9 cellular contexts compared by ENCODE assay signal in the genomic region with DNA sequence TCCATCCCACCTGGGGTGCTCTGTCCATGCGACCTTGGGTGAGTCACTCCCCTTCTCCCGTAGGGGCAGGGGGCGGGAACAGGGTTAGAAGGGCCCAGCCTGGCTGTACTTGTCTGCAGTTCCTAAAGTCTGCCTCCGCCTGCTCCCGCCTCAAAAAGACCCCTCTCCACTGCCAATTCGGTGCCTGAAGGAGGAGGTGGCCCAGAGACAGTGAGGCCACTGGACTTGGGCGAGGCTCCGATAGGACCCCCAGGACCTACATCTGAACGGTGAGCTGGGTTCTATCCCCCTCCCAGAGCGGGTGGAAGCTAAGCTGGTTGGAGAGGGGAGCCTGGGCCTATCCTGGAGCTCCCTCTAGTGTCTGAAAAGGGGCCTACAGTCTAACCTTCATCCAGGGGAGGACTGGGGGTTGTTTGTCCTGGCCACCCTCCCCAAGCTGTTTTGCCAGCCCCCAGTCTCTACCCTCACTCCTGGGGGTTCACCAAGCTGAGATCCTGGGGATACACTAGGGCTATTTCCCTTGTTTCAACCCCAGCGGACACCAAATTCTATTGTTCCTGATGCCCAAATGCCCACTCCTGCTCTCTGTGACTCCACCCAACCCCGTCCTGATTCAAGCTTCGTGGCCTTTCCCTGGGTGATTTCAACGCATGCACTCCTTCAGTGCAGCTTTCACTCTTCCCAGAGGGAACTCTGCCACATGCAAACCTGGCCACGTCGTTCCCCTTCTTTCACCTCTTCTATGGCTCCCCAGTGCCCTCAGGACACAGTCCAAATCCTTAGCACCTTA. TPM values are rescaled to one million over a fixed set of nuclear protein-coding genes. Genes with fewer than 3 reads are reported as not detected.
DNase-seq lines count a peak whose midpoint lies in the region; TF ChIP-seq lines count a peak whose summit lies in the region.
"Had no signal": no experiment of that assay in that cellular context is flagged by ENCODE, and none has a peak within 500 bp of the region (broad histone marks: within the 10 kb centered on the region; RNA-seq: fewer than 3 reads in every experiment).

No MANE protein-coding gene starts in this region.

- POLR2A ChIA-PET in OCI-LY7 (lab: Charles Lee) = interaction anchor here (0.6 to 1.1 kb wide), 6 partner anchors 10 to 257 kb away, joined by 3 to 5 read pairs (median 3); no protein-coding TSS in a partner anchor

- H2AFZ ChIP-seq in OCI-LY7 (ENCODE audit: low read length) (no peak overlapping the region; the same call in 1 of the 2 replicates), neural progenitor cell (replicated peaks) (peak overlapping the region; percentile 76)

- H3K9me3 ChIP-seq in OCI-LY7 (ENCODE audit: low read length) (no peaks in the 10 kb centered on the region; the same call in 1 of the 2 replicates), esophagus muscularis mucosa (no peaks in the 10 kb centered on the region), neural progenitor cell (ENCODE audit: low read depth) (no peaks in the 10 kb centered on the region), tibial artery (no peaks in the 10 kb centered on the region)

- TF ChIP-seq EP300 in esophagus muscularis mucosa (IDR thresholded peaks at IDR 0.05) = no peak

- peak overlapping the region; percentile 42 for H3K4me2 ChIP-seq in OCI-LY7 (ENCODE audit: low read length)
- peak overlapping the region; percentile 44 for H3K4me2 ChIP-seq in neural progenitor cell

- peaks cover 36% of the 10 kb centered on the region for H3F3A ChIP-seq in neural progenitor cell (ENCODE audit: low read depth)

- H3K36me3 ChIP-seq in OCI-LY7 (ENCODE audit: insufficient read depth, low read length) (no peaks in the 10 kb centered on the region), esophagus muscularis mucosa (no peaks in the 10 kb centered on the region), neural progenitor cell (no peaks in the 10 kb centered on the region), tibial artery (no peaks in the 10 kb centered on the region)

- H3K4me1 ChIP-seq in OCI-LY7 (ENCODE audit: insufficient read depth, low read length, poor library complexity, severe bottlenecking) = peaks cover 50% of the 10 kb centered on the region
- H3K4me1 ChIP-seq in esophagus muscularis mucosa = peaks cover 6 to 27% (median 24%) of the 10 kb centered on the region in 4 donors
- no peaks in the 10 kb centered on the region for H3K4me1 ChIP-seq in neural progenitor cell
- peaks cover 0 to 11% (median 5%) of the 10 kb centered on the region in 4 donors for H3K4me1 ChIP-seq in tibial artery

- no peaks in the 10 kb centered on the region for H3K9me3 Mint-ChIP-seq in neural progenitor cell

- intact Hi-C loops in OCI-LY7 (cut with micrococcal nuclease; ENCODE audit: unreplicated experiment) (loop anchor here (1.0 to 10.0 kb wide), 4 partner anchors 268 to 525 kb away; a partner anchor contains a TSS), esophagus muscularis mucosa (cut with DNase I) (loop anchor here (5.0 to 10.0 kb wide), 3 partner anchors 83 to 345 kb away; a partner anchor contains a TSS), tibial artery (cut with DNase I; ENCODE audit: low total_unique reads) (loop anchor here (5.0 to 10.0 kb wide), 2 partner anchors 268 to 885 kb away; no protein-coding TSS in a partner anchor)

- peaks cover 17% of the 10 kb centered on the region for H3K27me3 Mint-ChIP-seq in neural progenitor cell (ENCODE audit: insufficient read depth, low read depth)

- no peak overlapping the region for H3K4me3 Mint-ChIP-seq in neural progenitor cell

- H3K9me2 ChIP-seq in OCI-LY7 (ENCODE audit: insufficient read depth, low read length) = no peaks in the 10 kb centered on the region

- H3K36me3 Mint-ChIP-seq in neural progenitor cell = no peaks in the 10 kb centered on the region

- no peaks in the 10 kb centered on the region for H4K20me1 ChIP-seq in OCI-LY7 (ENCODE audit: insufficient read depth, low read length)
- H4K20me1 ChIP-seq in neural progenitor cell (ENCODE audit: low read depth) = peaks cover 5% of the 10 kb centered on the region

- BruUV-seq in OCI-LY7 (replicated peaks; lab: Mats Ljungman, UMichigan) = no TSS peak

- H3K27ac Mint-ChIP-seq in neural progenitor cell = peak overlapping the region; percentile 58

- CTCF ChIA-PET in OCI-LY7 (lab: Charles Lee; ENCODE audit: unreplicated experiment) = interaction anchor here (0.7 to 2.0 kb wide), 9 partner anchors 81 to 269 kb away, joined by 3 to 11 read pairs (median 3); no protein-coding TSS in a partner anchor

- no peak for TF ChIP-seq POLR2A in esophagus muscularis mucosa (IDR thresholded peaks at IDR 0.05; ENCODE audit: low read depth)

- H3K27ac ChIP-seq in OCI-LY7 (ENCODE audit: low read depth, low read length, poor library complexity, severe bottlenecking) (no peak overlapping the region), esophagus muscularis mucosa (replicated peaks in 1 of 4) (no peak overlapping the region), neural progenitor cell (no peak overlapping the region), tibial artery (no peak overlapping the region)
- H3K27ac ChIP-seq: skin epidermis had no signal

- in situ Hi-C loops in GM13976 (cut with MboI; ENCODE audit: low sequenced_read_pairs, unreplicated experiment) = loop anchor here (10.0 to 25.0 kb wide), 2 partner anchors 265 to 888 kb away; no protein-coding TSS in a partner anchor

- H3K4me1 Mint-ChIP-seq in neural progenitor cell = peaks cover 14% of the 10 kb centered on the region

- no peaks in the 10 kb centered on the region for H3K79me2 ChIP-seq in OCI-LY7 (ENCODE audit: insufficient read depth, low read depth, low read length)
- H3K79me2 ChIP-seq in neural progenitor cell (ENCODE audit: low read depth) = no peaks in the 10 kb centered on the region

- H3K4me3 ChIP-seq in OCI-LY7 (ENCODE audit: low read depth, low read length, poor library complexity, severe bottlenecking) (peak overlapping the region; percentile 13), esophagus muscularis mucosa (no peak overlapping the region), neural progenitor cell (no peak overlapping the region), tibial artery (no peak overlapping the region)
- H3K4me3 ChIP-seq: skin epidermis had no signal

- WGBS in esophagus muscularis mucosa = 25% methylated on average over 13 of the region's 16 CpGs

- peaks cover 0 to 31% (median 0%) of the 10 kb centered on the region in 4 donors for H3K27me3 ChIP-seq in esophagus muscularis mucosa
- H3K27me3 ChIP-seq in neural progenitor cell = no peaks in the 10 kb centered on the region
- peaks cover 0 to 54% of the 10 kb centered on the region in 2 donors for H3K27me3 ChIP-seq in tibial artery

- TF ChIP-seq CTCF in GM13976 (IDR thresholded peaks at IDR 0.05; ENCODE audit: borderline replicate concordance, control extremely low read depth, extremely low read depth, insufficient read depth, missing control alignments) (peak; percentile 68), OCI-LY7 (conservative IDR thresholded peaks at IDR 0.05; ENCODE audit: low read length) (peak; percentile 98), esophagus muscularis mucosa (IDR thresholded peaks at IDR 0.05) (peak; percentile 85 to 99 (median 91)), neural progenitor cell (IDR thresholded peaks at IDR 0.05) (peak; percentile 97), tibial artery (IDR thresholded peaks at IDR 0.05) (peak; percentile 91 to 98)

- peak; percentile 94 for DNase-seq in 8988T
- peak; percentile 86 for DNase-seq in GM13976 (ENCODE audit: low spot score)
- peak; percentile 15 for DNase-seq in HS-5 (ENCODE audit: low read depth)
- peak; percentile 83 for DNase-seq in OCI-LY7 (ENCODE audit: low spot score)
- peak; percentile 49 for DNase-seq in activated T-cell treated with anti-CD3 and anti-CD28 coated beads for 1 hour (ENCODE audit: low read depth)
- no peak for DNase-seq in esophagus muscularis mucosa (ENCODE audit: extremely low spot score)
- peak; percentile 86 for DNase-seq in neural progenitor cell (ENCODE audit: low spot score)
- no peak for DNase-seq in tibial artery

- no peak overlapping the region for H3K9ac ChIP-seq in neural progenitor cell

RNA-seq across cellular contexts. Expression of a gene that starts 6.1 kb away (rescaled TPM):
- 0.88 and 1.6 TPM in 2 replicates for total RNA-seq in OCI-LY7 (2014; rRNA removed; shearing (Covaris generic))
- total RNA-seq in OCI-LY7 (2022) (2.6 and 3.4 TPM in 2 replicates), esophagus muscularis mucosa (under 1 TPM in 2 of 4 donors, not detected in 2; 0.06 to 0.13 TPM), neural progenitor cell (ENCODE audit: low replicate concordance) (18.5 and 70.7 TPM in 2 replicates)

Comparison
In these comparisons a context has a peak if more than half of its experiments do, and no peak if none do; other contexts are left out.
1. DNase-seq: peak in 8988T (single experiment), GM13976 (single experiment), HS-5 (single experiment), OCI-LY7 (single experiment), activated T-cell treated with anti-CD3 and anti-CD28 coated beads for 1 hour (single experiment) and neural progenitor cell (single experiment); none in esophagus muscularis mucosa (single experiment) and tibial artery (0 of 2).
2. Peak in every context shown above with its lines, with median percentiles within 50 percentile points of each other: CTCF ChIP-seq.